9 cellular contexts compared by ENCODE assay signal in genomic region chr11:119339581-119340334, GRCh38. TPM values are rescaled to one million over a fixed set of nuclear protein-coding genes. Genes with fewer than 3 reads are reported as not detected.
DNase-seq lines count a peak whose midpoint lies in the region; ATAC-seq and TF ChIP-seq lines count a peak whose summit lies in the region.
"Had no signal": no experiment of that assay in that cellular context is flagged by ENCODE, and none has a peak within 500 bp of the region (broad histone marks: within the 10 kb centered on the region; RNA-seq: fewer than 3 reads in every experiment).

No MANE protein-coding gene starts in this region.

- peak; percentile 90 for TF ChIP-seq CTCF in CD14-positive monocyte (IDR thresholded peaks at IDR 0.05)

- H3K14ac ChIP-seq in neuronal stem cell (ENCODE audit: low read length) = peak overlapping the region; percentile 56

- ATAC-seq in activated naive CD4-positive, alpha-beta T cell treated with anti-CD3 and anti-CD28 coated beads, Interleukin-2, amount 50 U/mL, for 72 hours = peak; percentile 30 to 44
- ATAC-seq in HG02981 (IDR thresholded peaks at IDR 0.05; ENCODE audit: unreplicated experiment) (no peak), HG03039 (IDR thresholded peaks at IDR 0.05; ENCODE audit: unreplicated experiment) (no peak)

- no peak overlapping the region for H3K27ac Mint-ChIP-seq in CD14-positive monocyte
- H3K27ac Mint-ChIP-seq in activated naive CD4-positive, alpha-beta T cell treated with anti-CD3 and anti-CD28 coated beads, Interleukin-2, amount 50 U/mL, for 72 hours = no peak overlapping the region

- peak overlapping the region; percentile 98 for H2AK5ac ChIP-seq in neuronal stem cell (ENCODE audit: low read depth, low read length)

- H2BK120ac ChIP-seq in neuronal stem cell (ENCODE audit: low read depth, low read length) = peak overlapping the region; percentile 90

- H2BK15ac ChIP-seq in neuronal stem cell (ENCODE audit: low read length) = peak overlapping the region; percentile 98

- H3K4me2 ChIP-seq in neuronal stem cell (ENCODE audit: insufficient read depth, low read length, poor library complexity, severe bottlenecking) = peak overlapping the region; percentile 89

- H4K91ac ChIP-seq in neuronal stem cell (ENCODE audit: low read depth, low read length, poor library complexity) = no peak overlapping the region

- H3K27me3 Mint-ChIP-seq in CD14-positive monocyte (ENCODE audit: low read depth in 3 of 3) = peaks cover 36 to 60% (median 58%) of the 10 kb centered on the region in 3 donors

- H2BK5ac ChIP-seq in neuronal stem cell (ENCODE audit: low read length) = peak overlapping the region; percentile 35

- intact Hi-C loops in CD14-positive monocyte (cut with micrococcal nuclease) = no loop called here

- WGBS in neuronal stem cell (ENCODE audit: extremely low coverage in 2 of 2, insufficient read length in 2 of 2, insufficient replicate concordance in 1 of 2), 2 donors = no CpG with 5 or more reads among the region's 88 CpGs

- H3K36me3 Mint-ChIP-seq in CD14-positive monocyte = peaks cover 22% of the 10 kb centered on the region in 2 donors
- peaks cover 4 to 15% of the 10 kb centered on the region in 2 donors for H3K36me3 Mint-ChIP-seq in activated naive CD4-positive, alpha-beta T cell treated with anti-CD3 and anti-CD28 coated beads, Interleukin-2, amount 50 U/mL, for 72 hours

- H2AFZ ChIP-seq in neuronal stem cell (ENCODE audit: low read length) = peak overlapping the region; percentile 93

- H3K23ac ChIP-seq in neuronal stem cell (ENCODE audit: low read depth, low read length, poor library complexity) = peak overlapping the region; percentile 92

- peaks cover 16% of the 10 kb centered on the region in 2 donors for H3K36me3 ChIP-seq in neuronal stem cell (replicated peaks in 1 of 2; ENCODE audit: control insufficient read depth in 2 of 2, insufficient read depth in 2 of 2, low read length in 2 of 2)

- no peak overlapping the region for H4K8ac ChIP-seq in neuronal stem cell (ENCODE audit: low read depth, low read length)

- H3K4me3 ChIP-seq in neuronal stem cell (ENCODE audit: low read length in 2 of 2) = peak overlapping the region; percentile 40 to 77

- peaks cover 18% of the 10 kb centered on the region for H3K79me1 ChIP-seq in neuronal stem cell (ENCODE audit: low read depth, low read length)

- peak overlapping the region; percentile 1 for H2BK12ac ChIP-seq in neuronal stem cell (ENCODE audit: low read length)

- DNase-seq in CD14-positive monocyte (ENCODE audit: low spot score) (no peak), HT-29 (ENCODE audit: low spot score) (peak; percentile 42), globus pallidus (ENCODE audit: low spot score) (peak; percentile 81), neuronal stem cell (ENCODE audit: low spot score) (peak; percentile 82), NCI-H2227 (lab: John Stamatoyannopoulos, UW; ENCODE audit: unreplicated experiment) (no peak)
- DNase-seq in activated naive CD4-positive, alpha-beta T cell treated with anti-CD3 and anti-CD28 coated beads, Interleukin-2, amount 50 U/mL, for 72 hours (ENCODE audit: low spot score in 2 of 2) = peak in 1 of 2 donors; percentile 72

- H3K9me3 Mint-ChIP-seq in CD14-positive monocyte = peaks cover 0 to 11% (median 7%) of the 10 kb centered on the region in 7 donors
- H3K9me3 Mint-ChIP-seq in activated naive CD4-positive, alpha-beta T cell treated with anti-CD3 and anti-CD28 coated beads, Interleukin-2, amount 50 U/mL, for 72 hours = no peaks in the 10 kb centered on the region

- peaks cover 6 to 42% (median 31%) of the 10 kb centered on the region in 3 experiments for H3K27me3 ChIP-seq in neuronal stem cell (ENCODE audit: control insufficient read depth in 3 of 3, insufficient read depth in 3 of 3, low read depth in 1 of 3, low read length in 3 of 3)

- H3K4me1 Mint-ChIP-seq in CD14-positive monocyte = peaks cover 36% of the 10 kb centered on the region

- no peak overlapping the region for H3K27ac ChIP-seq in neuronal stem cell (replicated peaks; ENCODE audit: low read length)

- no peaks in the 10 kb centered on the region for H3K9me3 ChIP-seq in neuronal stem cell (replicated peaks in 1 of 2; ENCODE audit: control insufficient read depth in 2 of 2, insufficient read depth in 1 of 2, low read depth in 1 of 2, low read length in 2 of 2)

- H3K4ac ChIP-seq in neuronal stem cell (ENCODE audit: low read length) = peak overlapping the region; percentile 69

- H3K18ac ChIP-seq in neuronal stem cell (ENCODE audit: low read length) = peak overlapping the region; percentile 98

- H3K4me1 ChIP-seq in neuronal stem cell (ENCODE audit: control insufficient read depth in 2 of 2, insufficient read depth in 1 of 2, low read depth in 1 of 2, low read length in 2 of 2) = peaks cover 32 to 39% of the 10 kb centered on the region in 2 donors

- H3K9ac ChIP-seq in neuronal stem cell (ENCODE audit: low read depth, low read length, poor library complexity) = peak overlapping the region; percentile 78

- peak overlapping the region in 1 of 2 donors; percentile 85 for H3K4me3 Mint-ChIP-seq in CD14-positive monocyte

RNA-seq across cellular contexts. Expression of gene C1QTNF5, which starts 0.9 kb away (rescaled TPM):
- not detected for polyA plus RNA-seq in CD14-positive monocyte
- total RNA-seq in HT-29 (2014; rRNA removed; shearing (Covaris generic)) = 0.47 and 0.56 TPM in 2 replicates
- total RNA-seq in activated naive CD4-positive, alpha-beta T cell treated with anti-CD3 and anti-CD28 coated beads, Interleukin-2, amount 50 U/mL, for 72 hours = not detected
- 3.1 TPM for polyA plus RNA-seq in neuronal stem cell (2013, experiment 1 of 2)
- polyA plus RNA-seq in neuronal stem cell (2013, experiment 2 of 2) = 3.3 TPM
- total RNA-seq: NCI-H460 had no signal

RNA-seq across cellular contexts. Expression of gene RNF26, which starts 5.4 kb away (rescaled TPM):
- 10 to 100 TPM; 20.5 to 27.6 TPM for polyA plus RNA-seq in CD14-positive monocyte
- 13.3 and 14.8 TPM in 2 replicates for total RNA-seq in HT-29 (2014; rRNA removed; shearing (Covaris generic))
- total RNA-seq in activated naive CD4-positive, alpha-beta T cell treated with anti-CD3 and anti-CD28 coated beads, Interleukin-2, amount 50 U/mL, for 72 hours = 10 to 100 TPM; 37.6 to 38.8 TPM
- polyA plus RNA-seq in neuronal stem cell (2013, experiment 1 of 2) = 79.3 TPM
- 79.8 TPM for polyA plus RNA-seq in neuronal stem cell (2013, experiment 2 of 2)

RNA-seq across cellular contexts. Expression of gene MFRP, which starts 6.7 kb away (rescaled TPM):
- polyA plus RNA-seq in CD14-positive monocyte = not detected
- not detected in 2 replicates for total RNA-seq in HT-29 (2014; rRNA removed; shearing (Covaris generic))
- total RNA-seq in activated naive CD4-positive, alpha-beta T cell treated with anti-CD3 and anti-CD28 coated beads, Interleukin-2, amount 50 U/mL, for 72 hours = not detected
- polyA plus RNA-seq in neuronal stem cell (2013, experiment 1 of 2) = not detected
- not detected for polyA plus RNA-seq in neuronal stem cell (2013, experiment 2 of 2)
- total RNA-seq: NCI-H460 had no signal

RNA-seq across cellular contexts. Expression of gene MCAM, which starts 22.8 kb away (rescaled TPM):
- not detected for polyA plus RNA-seq in CD14-positive monocyte
- total RNA-seq in HT-29 (2014; rRNA removed; shearing (Covaris generic)) = 6.4 and 9.9 TPM in 2 replicates
- total RNA-seq in activated naive CD4-positive, alpha-beta T cell treated with anti-CD3 and anti-CD28 coated beads, Interleukin-2, amount 50 U/mL, for 72 hours = 10 to 100 TPM in 1 of 2 donors, 1 to 10 TPM in 1; 3.5 to 15.7 TPM
- polyA plus RNA-seq in neuronal stem cell (2013, experiment 1 of 2) = 20.2 TPM
- polyA plus RNA-seq in neuronal stem cell (2013, experiment 2 of 2) = 19.8 TPM

RNA-seq across cellular contexts. Expression of gene USP2, which starts 41.7 kb away (rescaled TPM):
- not detected for polyA plus RNA-seq in CD14-positive monocyte
- total RNA-seq in HT-29 (2014; rRNA removed; shearing (Covaris generic)) = 2.2 and 4.4 TPM in 2 replicates
- 1 to 10 TPM in 1 of 2 donors, under 1 TPM in 1; 0.66 to 1.3 TPM for total RNA-seq in activated naive CD4-positive, alpha-beta T cell treated with anti-CD3 and anti-CD28 coated beads, Interleukin-2, amount 50 U/mL, for 72 hours
- polyA plus RNA-seq in neuronal stem cell (2013, experiment 1 of 2) = 4.2 TPM
- polyA plus RNA-seq in neuronal stem cell (2013, experiment 2 of 2) = 4.4 TPM

Comparison
In these comparisons a context has a peak if more than half of its experiments do, and no peak if none do; other contexts are left out.
1. DNase-seq: peak in HT-29 (single experiment), globus pallidus (single experiment) and neuronal stem cell (single experiment); none in CD14-positive monocyte (single experiment) and NCI-H2227 (single experiment).
2. ATAC-seq: peak in activated naive CD4-positive, alpha-beta T cell treated with anti-CD3 and anti-CD28 coated beads, Interleukin-2, amount 50 U/mL, for 72 hours (2 of 2); none in HG02981 (single experiment) and HG03039 (single experiment).